23 cellular contexts compared by ENCODE assay signal in the genomic region with DNA sequence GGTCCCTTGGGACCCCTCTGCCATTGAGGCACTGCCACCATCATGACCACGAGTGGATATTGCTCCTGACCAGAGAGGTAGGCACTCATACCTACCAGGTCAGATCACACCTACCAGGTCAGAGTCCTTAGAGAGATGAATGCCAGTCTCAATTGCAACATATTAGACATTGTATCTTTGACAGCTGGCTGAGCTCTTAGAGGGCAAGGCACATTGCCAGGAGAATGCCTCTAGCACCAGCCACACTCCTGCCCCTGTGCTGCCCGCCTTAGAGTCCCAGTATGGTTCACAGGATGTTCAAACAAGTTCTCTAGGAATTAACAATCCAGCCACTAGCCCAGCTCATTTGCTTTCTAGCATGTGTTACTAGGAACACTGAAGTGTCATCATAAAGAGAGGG.
DNase-seq lines count a peak whose midpoint lies in the region; ATAC-seq, FAIRE-seq and TF ChIP-seq lines count a peak whose summit lies in the region.
"Had no signal": no experiment of that assay in that cellular context is flagged by ENCODE, and none has a peak within 500 bp of the region (broad histone marks: within the 10 kb centered on the region; RNA-seq: fewer than 3 reads in every experiment).

No MANE protein-coding gene starts in this region.

- H3K36me3 ChIP-seq in left ventricle myocardium inferior, result no peaks in the 10 kb centered on the region
- H3K36me3 ChIP-seq: ascending aorta, heart right ventricle, vagina had no signal

- intact Hi-C loops in left ventricle myocardium inferior (cut with micrococcal nuclease), result no loop called here

- ATAC-seq in HG03095 (IDR thresholded peaks at IDR 0.05; ENCODE audit: unreplicated experiment) (no peak), GM18502 (IDR thresholded peaks at IDR 0.05; ENCODE audit: poor library complexity, unreplicated experiment) (no peak)
- ATAC-seq: activated CD8-positive, alpha-beta T cell treated with anti-CD3 and anti-CD28 coated beads, Interleukin-2, amount 10 ng/mL, durations not matched to agents 7 days and 5 days; activated T-cell treated with anti-CD3 and anti-CD28 coated beads, Interleukin-2, amount 50 U/mL, for 4 hours had no signal

- H3K27ac ChIP-seq in left ventricle myocardium inferior (replicated peaks), result no peak overlapping the region
- H3K27ac ChIP-seq: ascending aorta, heart right ventricle, vagina had no signal

- H3K9me3 ChIP-seq in left ventricle myocardium inferior (replicated peaks), result no peaks in the 10 kb centered on the region
- H3K9me3 ChIP-seq: ascending aorta, heart right ventricle, vagina had no signal

- TF ChIP-seq CTCF in left ventricle myocardium inferior (IDR thresholded peaks at IDR 0.05; ENCODE audit: borderline replicate concordance), result no peak

- H3K4me1 ChIP-seq in left ventricle myocardium inferior, result no peaks in the 10 kb centered on the region
- H3K4me1 ChIP-seq: ascending aorta, heart right ventricle, vagina had no signal

- H3K27me3 ChIP-seq in left ventricle myocardium inferior (ENCODE audit: low read depth), result peaks cover 19% of the 10 kb centered on the region
- H3K27me3 ChIP-seq: ascending aorta, vagina had no signal

- H3K4me3 ChIP-seq in left ventricle myocardium inferior, result no peak overlapping the region
- H3K4me3 ChIP-seq: ascending aorta, heart right ventricle, vagina had no signal

- TF ChIP-seq POLR2A in GM12891 (IDR thresholded peaks at IDR 0.05; ENCODE audit: low read depth, low read length), result no peak

- DNase-seq in A172 (ENCODE audit: low spot score) (peak; percentile 83), HS-27A (ENCODE audit: low read depth) (peak; percentile 33), T1000 (lab: John Stamatoyannopoulos, UW) (peak; percentile 24), kidney glomerular epithelial cell (lab: John Stamatoyannopoulos, UW) (peak; percentile 19), GM12891 (ENCODE audit: insufficient read length, low spot score) (no peak), left ventricle myocardium inferior (no peak)
- DNase-seq: activated B cell treated with CpG ODN at 0.5 μM for 24 hours; activated CD8-positive, alpha-beta T cell treated with anti-CD3 and anti-CD28 coated beads, Interleukin-2, amount 10 ng/mL, durations not matched to agents 7 days and 5 days; activated naive CD4-positive, alpha-beta T cell treated with anti-CD3 and anti-CD28 coated beads, Interleukin-2, amount 10 ng/mL, durations not matched to agents 7 days and 5 days; activated T-cell treated with anti-CD3 and anti-CD28 coated beads, Interleukin-2, amount 50 U/mL, for 4 hours; cerebellar nuclear complex; effector CD4-positive, alpha-beta T cell; heart right ventricle; Karpas-422; NCI-H1417; NCI-H2171; NCI-H526 treated with DMSO at 0.1 percent for 48 hours; posterior cingulate gyrus; stimulated activated CD4-positive, alpha-beta T cell treated with anti-CD3 and anti-CD28 coated beads, Interleukin-4, amount 100 ng/mL, for 4 hours had no signal

- FAIRE-seq in GM12891 (lab: Jason Lieb, UNC), result no peak

TF ChIP-seq in GM12891, 5 proteins besides CTCF, POLR2A, EP300 and RAD21:
- no peak for TF ChIP-seq SPI1 (IDR thresholded peaks at IDR 0.05; ENCODE audit: low read depth, low read length)
- no peak for TF ChIP-seq POU2F2 (IDR thresholded peaks at IDR 0.05; ENCODE audit: low read depth, low read length)
TF ChIP-seq in GM12891: peak in this region for 0.

Comparison
In these comparisons a context has a peak if more than half of its experiments do, and no peak if none do; other contexts are left out.
1. DNase-seq: peak in A172 (single experiment), HS-27A (single experiment), T1000 (single experiment) and kidney glomerular epithelial cell (single experiment); none in GM12891 (single experiment) and left ventricle myocardium inferior (single experiment).